ENCODE assay signal across 13 cellular contexts in genomic region chr20:47051936-47052566, GRCh38.
"Had no signal": no experiment of that assay in that cellular context is flagged by ENCODE, and none has a peak within 500 bp of the region (broad histone marks: within the 10 kb centered on the region; RNA-seq: fewer than 3 reads in every experiment).

No MANE protein-coding gene starts in this region.

- H3K4me1 Mint-ChIP-seq: activated B cell treated with CpG ODN at 0.5 μM for 24 hours; activated CD4-positive, alpha-beta T cell treated with anti-CD3 and anti-CD28 coated beads, Interleukin-2, amount 10 ng/mL, durations not matched to agents 24 days and 14 days; activated naive CD4-positive, alpha-beta T cell treated with anti-CD3 and anti-CD28 coated beads, Interleukin-2, amount 10 ng/mL, durations not matched to agents 7 days and 5 days; activated T-helper 17 cell treated with anti-CD3 and anti-CD28 coated beads, Interleukin-2, amount 50 U/mL, for 72 hours had no signal

- DNase-seq: activated B cell treated with CpG ODN at 0.5 μM for 24 hours; activated CD4-positive, alpha-beta T cell treated with anti-CD3 and anti-CD28 coated beads, Interleukin-2, amount 10 ng/mL, durations not matched to agents 24 days and 14 days; activated CD8-positive, alpha-beta memory T cell treated with anti-CD3 and anti-CD28 coated beads for 24 hours; activated naive CD4-positive, alpha-beta T cell treated with anti-CD3 and anti-CD28 coated beads, Interleukin-2, amount 10 ng/mL, durations not matched to agents 7 days and 5 days; activated T-cell treated with anti-CD3 and anti-CD28 coated beads for 4 hours; central memory CD4-positive, alpha-beta T cell; cortex of kidney; effector memory CD4-positive, alpha-beta T cell; gastrocnemius medialis; left ventricle myocardium inferior; pancreas had no signal

- ATAC-seq: activated T-helper 17 cell treated with anti-CD3 and anti-CD28 coated beads, Interleukin-2, amount 50 U/mL, for 72 hours; gastrocnemius medialis; pancreas had no signal

- H3K27ac Mint-ChIP-seq: activated B cell treated with CpG ODN at 0.5 μM for 24 hours; activated CD4-positive, alpha-beta T cell treated with anti-CD3 and anti-CD28 coated beads, Interleukin-2, amount 10 ng/mL, durations not matched to agents 24 days and 14 days; activated naive CD4-positive, alpha-beta T cell treated with anti-CD3 and anti-CD28 coated beads, Interleukin-2, amount 10 ng/mL, durations not matched to agents 7 days and 5 days; activated T-helper 17 cell treated with anti-CD3 and anti-CD28 coated beads, Interleukin-2, amount 50 U/mL, for 72 hours had no signal

- H3K36me3 Mint-ChIP-seq: activated naive CD4-positive, alpha-beta T cell treated with anti-CD3 and anti-CD28 coated beads, Interleukin-2, amount 10 ng/mL, durations not matched to agents 7 days and 5 days had no signal

- H3K4me3 Mint-ChIP-seq: activated B cell treated with CpG ODN at 0.5 μM for 24 hours; activated CD4-positive, alpha-beta T cell treated with anti-CD3 and anti-CD28 coated beads, Interleukin-2, amount 10 ng/mL, durations not matched to agents 24 days and 14 days; activated naive CD4-positive, alpha-beta T cell treated with anti-CD3 and anti-CD28 coated beads, Interleukin-2, amount 10 ng/mL, durations not matched to agents 7 days and 5 days; activated T-helper 17 cell treated with anti-CD3 and anti-CD28 coated beads, Interleukin-2, amount 50 U/mL, for 72 hours; neural crest cell had no signal

- H3K9me3 Mint-ChIP-seq: activated B cell treated with CpG ODN at 0.5 μM for 24 hours; activated CD4-positive, alpha-beta T cell treated with anti-CD3 and anti-CD28 coated beads, Interleukin-2, amount 10 ng/mL, durations not matched to agents 24 days and 14 days; activated naive CD4-positive, alpha-beta T cell treated with anti-CD3 and anti-CD28 coated beads, Interleukin-2, amount 10 ng/mL, durations not matched to agents 7 days and 5 days; activated T-helper 17 cell treated with anti-CD3 and anti-CD28 coated beads, Interleukin-2, amount 50 U/mL, for 72 hours; neural crest cell had no signal
